15 cellular contexts compared by ENCODE assay signal in the genomic region with DNA sequence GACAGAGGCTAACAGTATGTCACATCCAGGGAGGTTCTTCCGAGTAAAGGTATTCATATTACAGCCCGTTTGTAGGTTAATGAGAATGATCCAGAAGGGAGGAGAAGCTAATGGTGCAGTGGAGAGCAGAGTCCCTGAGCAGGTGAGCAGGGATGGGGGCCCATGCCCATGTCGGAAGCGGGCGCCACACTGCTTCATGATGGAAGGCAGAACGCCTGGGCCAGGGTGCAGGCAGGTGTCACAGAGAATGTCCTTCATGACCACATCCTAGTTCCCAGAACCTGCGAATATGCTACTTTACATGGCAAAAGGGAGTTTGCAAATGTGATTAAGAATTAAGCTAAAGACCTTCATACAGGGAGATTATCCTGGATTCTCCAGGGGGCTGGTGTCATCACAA.
"Had no signal": no experiment of that assay in that cellular context is flagged by ENCODE, and none has a peak within 500 bp of the region (broad histone marks: within the 10 kb centered on the region; RNA-seq: fewer than 3 reads in every experiment).

No MANE protein-coding gene starts in this region.

- H3K4me3 Mint-ChIP-seq: activated T-cell treated with anti-CD3 and anti-CD28 coated beads, Interleukin-2, amount 50 U/mL, for 24 hours; dendritic cell treated with granulocyte-macrophage colony-stimulating factor and Interleukin-4, amounts not matched to agents 40 ng/mL and 50 ng/mL, for 4 days had no signal

- H3K27ac Mint-ChIP-seq: activated CD4-positive, alpha-beta memory T cell treated with anti-CD3 and anti-CD28 coated beads for 36 hours; activated T-cell treated with anti-CD3 and anti-CD28 coated beads, Interleukin-2, amount 50 U/mL, for 24 hours; dendritic cell treated with granulocyte-macrophage colony-stimulating factor and Interleukin-4, amounts not matched to agents 40 ng/mL and 50 ng/mL, for 4 days; stimulated activated naive B cell treated with anti-CD40 and anti-IgM and Interleukin-4, amounts not matched to agents 10 μg/mL and 1 μg/mL and 100 μg/mL, for 72 hours had no signal

- H3K4me3 ChIP-seq: ascending aorta, pancreas, thyroid gland had no signal

- H3K27me3 ChIP-seq: pancreas, thyroid gland had no signal

- ATAC-seq: foreskin keratinocyte; left ventricle myocardium superior; pancreas; stimulated activated naive B cell treated with anti-CD40 and anti-IgM and Interleukin-4, amounts not matched to agents 10 μg/mL and 1 μg/mL and 100 μg/mL, for 72 hours had no signal

- H3K27ac ChIP-seq: ascending aorta, foreskin keratinocyte, pancreas, thyroid gland had no signal

- H3K4me1 ChIP-seq: foreskin keratinocyte had no signal

- H3K36me3 ChIP-seq: ascending aorta, pancreas, thyroid gland had no signal

- H3K36me3 Mint-ChIP-seq: activated CD4-positive, alpha-beta memory T cell treated with anti-CD3 and anti-CD28 coated beads for 36 hours had no signal

- DNase-seq: activated CD4-positive, alpha-beta memory T cell treated with anti-CD3 and anti-CD28 coated beads for 36 hours; activated CD4-positive, alpha-beta T cell treated with anti-CD3 and anti-CD28 coated beads for 1 hour; activated gamma-delta T cell; activated T-cell treated with anti-CD3 and anti-CD28 coated beads, Interleukin-2, amount 50 U/mL, for 24 hours; effector memory CD4-positive, alpha-beta T cell; foreskin keratinocyte; kidney glomerular epithelial cell; left ventricle myocardium superior; pancreas; stimulated activated CD4-positive, alpha-beta T cell treated with anti-CD3 and anti-CD28 coated beads, Interleukin-15, amount 100 ng/mL, for 24 hours; stimulated activated CD4-positive, alpha-beta T cell treated with anti-CD3 and anti-CD28 coated beads, Interleukin-4, amount 100 ng/mL, for 1 hour; stimulated activated naive B cell treated with anti-CD40 and anti-IgM and Interleukin-4, amounts not matched to agents 10 μg/mL and 1 μg/mL and 100 μg/mL, for 72 hours; thyroid gland had no signal

- H3K9me3 Mint-ChIP-seq: activated CD4-positive, alpha-beta memory T cell treated with anti-CD3 and anti-CD28 coated beads for 36 hours; activated T-cell treated with anti-CD3 and anti-CD28 coated beads, Interleukin-2, amount 50 U/mL, for 24 hours; dendritic cell treated with granulocyte-macrophage colony-stimulating factor and Interleukin-4, amounts not matched to agents 40 ng/mL and 50 ng/mL, for 4 days had no signal

- H3K9me3 ChIP-seq: ascending aorta, pancreas, thyroid gland had no signal
